33 cellular contexts compared by ENCODE assay signal in the genomic region with DNA sequence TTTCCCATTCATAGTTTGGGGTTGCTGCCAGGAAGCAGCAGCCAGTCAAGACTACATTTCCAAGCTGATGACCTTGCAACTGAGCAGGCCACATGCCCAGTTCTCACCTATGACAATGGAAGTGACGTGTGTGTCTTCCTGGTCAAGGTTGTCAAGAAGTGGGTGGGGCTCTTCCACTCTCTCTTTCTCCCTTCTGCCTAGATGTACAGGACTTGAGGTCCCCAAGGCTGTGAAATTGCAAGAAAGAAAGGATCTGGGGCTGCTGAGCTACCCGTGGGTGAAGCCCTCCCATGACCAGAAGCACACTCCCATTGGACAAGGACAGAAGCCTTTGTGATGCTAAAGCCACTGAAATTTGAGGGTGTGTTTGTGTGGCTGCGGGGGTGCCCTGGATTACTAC.
DNase-seq lines count a peak whose midpoint lies in the region; ATAC-seq, FAIRE-seq and TF ChIP-seq lines count a peak whose summit lies in the region.
"Had no signal": no experiment of that assay in that cellular context is flagged by ENCODE, and none has a peak within 500 bp of the region (broad histone marks: within the 10 kb centered on the region; RNA-seq: fewer than 3 reads in every experiment).

No MANE protein-coding gene starts in this region.

- H3K4me3 Mint-ChIP-seq in neural progenitor cell, result peak overlapping the region; percentile 62
- H3K4me3 Mint-ChIP-seq in activated CD4-positive, alpha-beta T cell treated with anti-CD3 and anti-CD28 coated beads for 36 hours, result no peak overlapping the region
- H3K4me3 Mint-ChIP-seq: B cell; CD14-positive monocyte; CD4-positive, alpha-beta memory T cell; CD4-positive, alpha-beta T cell; CD4-positive, CD25-positive, alpha-beta regulatory T cell; CD8-positive, alpha-beta memory T cell; CD8-positive, alpha-beta T cell had no signal

- H3K36me3 ChIP-seq in HepG2 (replicated peaks in 1 of 2; ENCODE audit: control insufficient read depth in 1 of 2, insufficient read depth in 2 of 2, low read length in 2 of 2) (no peaks in the 10 kb centered on the region), right lobe of liver (no peaks in the 10 kb centered on the region), neural progenitor cell (no peaks in the 10 kb centered on the region)
- H3K36me3 ChIP-seq: BE2C; BLaER1; BLaER1 treated with 17β-estradiol and CSF1 and Interleukin-3, amounts not matched to agents 10 nM and 100 nM had no signal

- H3K79me2 ChIP-seq in HepG2 (ENCODE audit: insufficient read depth, low read length), result no peaks in the 10 kb centered on the region
- no peaks in the 10 kb centered on the region for H3K79me2 ChIP-seq in neural progenitor cell (ENCODE audit: low read depth)

- no peak overlapping the region for H3K27ac Mint-ChIP-seq in neural progenitor cell
- no peak overlapping the region for H3K27ac Mint-ChIP-seq in activated CD4-positive, alpha-beta T cell treated with anti-CD3 and anti-CD28 coated beads for 36 hours
- H3K27ac Mint-ChIP-seq: B cell; CD4-positive, alpha-beta memory T cell; CD4-positive, alpha-beta T cell; CD4-positive, CD25-positive, alpha-beta regulatory T cell; CD8-positive, alpha-beta T cell had no signal

- TF ChIP-seq CTCF in HepG2 (CRISPR knock-in tag; IDR thresholded peaks at IDR 0.05) (no peak), right lobe of liver (IDR thresholded peaks at IDR 0.05) (no peak), neural progenitor cell (IDR thresholded peaks at IDR 0.05) (no peak)

- H3K36me3 Mint-ChIP-seq in neural progenitor cell, result no peaks in the 10 kb centered on the region
- no peaks in the 10 kb centered on the region for H3K36me3 Mint-ChIP-seq in activated CD4-positive, alpha-beta T cell treated with anti-CD3 and anti-CD28 coated beads for 36 hours (ENCODE audit: low read depth)
- H3K36me3 Mint-ChIP-seq: CD14-positive monocyte; CD4-positive, alpha-beta memory T cell; CD4-positive, CD25-positive, alpha-beta regulatory T cell; CD8-positive, alpha-beta memory T cell; CD8-positive, alpha-beta T cell had no signal

- no peak for TF ChIP-seq RAD21 in HepG2 (CRISPR knock-in tag; IDR thresholded peaks at IDR 0.05)

- no peaks in the 10 kb centered on the region for H4K20me1 ChIP-seq in HepG2 (ENCODE audit: insufficient read depth, low read length)
- H4K20me1 ChIP-seq in neural progenitor cell (ENCODE audit: low read depth), result no peaks in the 10 kb centered on the region
- H4K20me1 ChIP-seq: BLaER1; BLaER1 treated with 17β-estradiol and CSF1 and Interleukin-3, amounts not matched to agents 10 nM and 100 nM had no signal

- CTCF ChIA-PET in HepG2 (lab: Yijun Ruan, JAX; ENCODE audit: low intra/inter-chr PET ratio, low total read pairs), result no interaction called here
- CTCF ChIA-PET in activated CD4-positive, alpha-beta T cell treated with anti-CD3 and anti-CD28 coated beads for 36 hours (lab: Charles Lee), result no interaction called here

- no peak for FAIRE-seq in HepG2 (lab: Jason Lieb, UNC)
- FAIRE-seq: A204.1, A549, D721Med had no signal

- peaks cover 20% of the 10 kb centered on the region for H3K4me1 Mint-ChIP-seq in neural progenitor cell
- H3K4me1 Mint-ChIP-seq in activated CD4-positive, alpha-beta T cell treated with anti-CD3 and anti-CD28 coated beads for 36 hours, result no peaks in the 10 kb centered on the region
- H3K4me1 Mint-ChIP-seq: B cell; CD14-positive monocyte; CD4-positive, alpha-beta memory T cell; CD4-positive, CD25-positive, alpha-beta regulatory T cell; CD8-positive, alpha-beta memory T cell had no signal

- in situ Hi-C loops in HepG2 (cut with HindIII; ENCODE audit: extremely low pct_ligation_motif_present, low pct_unique_long_range_greater_than_20kb), result no loop called here

- TF ChIP-seq POLR2A in HepG2 (IDR thresholded peaks at IDR 0.05; ENCODE audit: insufficient read depth in 1 of 2, low read depth in 2 of 2, low read length in 2 of 2) (no peak), right lobe of liver (IDR thresholded peaks at IDR 0.05) (no peak)

- intact Hi-C loops in HepG2 (cut with micrococcal nuclease; ENCODE audit: unreplicated experiment) (no loop called here), right lobe of liver (cut with DNase I) (no loop called here)
- intact Hi-C loops in activated CD4-positive, alpha-beta T cell treated with anti-CD3 and anti-CD28 coated beads for 36 hours (cut with DNase I, micrococcal nuclease), result no loop called here

- WGBS in HepG2 (ENCODE audit: low lambda C conversion rate), result 17% methylated on average over 3 of the region's 3 CpGs
- 54% methylated on average over 3 of the region's 3 CpGs for WGBS in right lobe of liver (ENCODE audit: insufficient coverage, low coverage, low lambda C conversion rate, missing lambda C conversion rate)

- H3K9me3 ChIP-seq in HepG2 (ENCODE audit: low read length), result no peaks in the 10 kb centered on the region
- no peaks in the 10 kb centered on the region for H3K9me3 ChIP-seq in right lobe of liver
- no peaks in the 10 kb centered on the region for H3K9me3 ChIP-seq in neural progenitor cell (ENCODE audit: low read depth)
- H3K9me3 ChIP-seq: A549; BE2C; BLaER1; BLaER1 treated with 17β-estradiol and CSF1 and Interleukin-3, amounts not matched to agents 10 nM and 100 nM; Caco-2 had no signal

- BruUV-seq in HepG2 (replicated peaks; lab: Mats Ljungman, UMichigan), result no TSS peak

- peaks cover 4% of the 10 kb centered on the region for H3K27me3 Mint-ChIP-seq in neural progenitor cell (ENCODE audit: insufficient read depth, low read depth)
- H3K27me3 Mint-ChIP-seq in activated CD4-positive, alpha-beta T cell treated with anti-CD3 and anti-CD28 coated beads for 36 hours, result peaks cover 8% of the 10 kb centered on the region

- no peak overlapping the region for H3K9ac ChIP-seq in HepG2 (ENCODE audit: insufficient read depth, low read depth, low read length)
- H3K9ac ChIP-seq in neural progenitor cell, result no peak overlapping the region
- H3K9ac ChIP-seq: BLaER1; BLaER1 treated with 17β-estradiol and CSF1 and Interleukin-3, amounts not matched to agents 10 nM and 100 nM had no signal

- DNase-seq in HepG2 (ENCODE audit: low spot score) (no peak), right lobe of liver (no peak), neural progenitor cell (ENCODE audit: low spot score) (no peak)
- DNase-seq in activated CD4-positive, alpha-beta T cell treated with anti-CD3 and anti-CD28 coated beads for 36 hours, result no peak
- DNase-seq: 8988T; ACHN; AML-193; BE2C; C1 segment of cervical spinal cord; Caco-2; Calu3; CD4-positive, alpha-beta memory T cell; CD4-positive, alpha-beta T cell; CD4-positive, CD25-positive, alpha-beta regulatory T cell; CD8-positive, alpha-beta memory T cell; CD8-positive, alpha-beta T cell; COR-L47; DMS 273 treated with DMSO at 0.1 percent for 48 hours; DMS153; DMS53; DMS79; DMS79 treated with DMSO at 0.1 percent for 48 hours; DND-41; EL had no signal

- POLR2A ChIA-PET in HepG2 (lab: Yijun Ruan, JAX), result no interaction called here
- POLR2A ChIA-PET in activated CD4-positive, alpha-beta T cell treated with anti-CD3 and anti-CD28 coated beads for 36 hours (lab: Charles Lee), result no interaction called here

- H3K27me3 ChIP-seq in HepG2 (ENCODE audit: control insufficient read depth in 1 of 2, insufficient read depth in 2 of 2, low read length in 2 of 2) (peaks cover 3 to 30% of the 10 kb centered on the region in 2 experiments; a peak in 3 of 5 replicates), right lobe of liver (no peaks in the 10 kb centered on the region), neural progenitor cell (no peaks in the 10 kb centered on the region)
- H3K27me3 ChIP-seq: BLaER1; BLaER1 treated with 17β-estradiol and CSF1 and Interleukin-3, amounts not matched to agents 10 nM and 100 nM had no signal

- H2AFZ ChIP-seq in HepG2 (ENCODE audit: low read length), result no peak overlapping the region
- H2AFZ ChIP-seq in neural progenitor cell (replicated peaks), result no peak overlapping the region

- ATAC-seq in HepG2 (no peak), right lobe of liver (no peak)
- no peak for ATAC-seq in activated CD4-positive, alpha-beta T cell treated with anti-CD3 and anti-CD28 coated beads for 36 hours
- ATAC-seq: A549; CD8-positive, alpha-beta T cell had no signal

- peaks cover 2% of the 10 kb centered on the region for H3K9me3 Mint-ChIP-seq in neural progenitor cell
- no peaks in the 10 kb centered on the region for H3K9me3 Mint-ChIP-seq in activated CD4-positive, alpha-beta T cell treated with anti-CD3 and anti-CD28 coated beads for 36 hours (ENCODE audit: low read depth)
- H3K9me3 Mint-ChIP-seq: CD8-positive, alpha-beta memory T cell; CD8-positive, alpha-beta T cell had no signal

- no peak overlapping the region for H3K4me3 ChIP-seq in HepG2 (replicated peaks in 1 of 3; ENCODE audit: insufficient read depth in 1 of 3, low read depth in 2 of 3, low read length in 3 of 3)
- H3K4me3 ChIP-seq in right lobe of liver, result no peak overlapping the region
- H3K4me3 ChIP-seq in neural progenitor cell, result no peak overlapping the region
- H3K4me3 ChIP-seq: A549; BLaER1; BLaER1 treated with 17β-estradiol and CSF1 and Interleukin-3, amounts not matched to agents 10 nM and 100 nM had no signal

- H3K27ac ChIP-seq in HepG2 (ENCODE audit: extremely low read length, insufficient read depth, low read length) (no peak overlapping the region), right lobe of liver (no peak overlapping the region), neural progenitor cell (no peak overlapping the region)
- H3K27ac ChIP-seq: 22Rv1; A549; BLaER1; BLaER1 treated with 17β-estradiol and CSF1 and Interleukin-3, amounts not matched to agents 10 nM and 100 nM; C4-2B had no signal

- no peaks in the 10 kb centered on the region for H3K4me1 ChIP-seq in HepG2 (ENCODE audit: insufficient read depth, low read length)
- no peaks in the 10 kb centered on the region for H3K4me1 ChIP-seq in right lobe of liver
- H3K4me1 ChIP-seq in neural progenitor cell, result no peaks in the 10 kb centered on the region
- H3K4me1 ChIP-seq: A549; BE2C; BLaER1; BLaER1 treated with 17β-estradiol and CSF1 and Interleukin-3, amounts not matched to agents 10 nM and 100 nM; Caco-2 had no signal

- no peak overlapping the region for H3K4me2 ChIP-seq in HepG2 (ENCODE audit: low read depth, low read length)
- no peak overlapping the region for H3K4me2 ChIP-seq in neural progenitor cell
- H3K4me2 ChIP-seq: A549; BLaER1; BLaER1 treated with 17β-estradiol and CSF1 and Interleukin-3, amounts not matched to agents 10 nM and 100 nM had no signal

- H3F3A ChIP-seq in neural progenitor cell (ENCODE audit: low read depth), result no peaks in the 10 kb centered on the region

- TF ChIP-seq EP300 in HepG2 (IDR thresholded peaks at IDR 0.05; ENCODE audit: low read depth in 2 of 2, low read length in 2 of 2) (no peak), HepG2 (CRISPR knock-in tag; IDR thresholded peaks at IDR 0.05; ENCODE audit: borderline replicate concordance) (no peak)

TF ChIP-seq in HepG2, 621 proteins besides CTCF, POLR2A, EP300 and RAD21:
- TF ChIP-seq CREB1 (IDR thresholded peaks at IDR 0.05) (peak; percentile 58), CREB1 (CRISPR knock-in tag; IDR thresholded peaks at IDR 0.05) (no peak), HNRNPK (IDR thresholded peaks at IDR 0.05; ENCODE audit: low read depth, low read length, poor library complexity, severe bottlenecking) (peak; percentile 50), AHR (CRISPR knock-in tag; IDR thresholded peaks at IDR 0.05) (no peak)
TF ChIP-seq in HepG2: peak in this region for 2.
